ENCODE assay signal across 23 cellular contexts in the genomic region with DNA sequence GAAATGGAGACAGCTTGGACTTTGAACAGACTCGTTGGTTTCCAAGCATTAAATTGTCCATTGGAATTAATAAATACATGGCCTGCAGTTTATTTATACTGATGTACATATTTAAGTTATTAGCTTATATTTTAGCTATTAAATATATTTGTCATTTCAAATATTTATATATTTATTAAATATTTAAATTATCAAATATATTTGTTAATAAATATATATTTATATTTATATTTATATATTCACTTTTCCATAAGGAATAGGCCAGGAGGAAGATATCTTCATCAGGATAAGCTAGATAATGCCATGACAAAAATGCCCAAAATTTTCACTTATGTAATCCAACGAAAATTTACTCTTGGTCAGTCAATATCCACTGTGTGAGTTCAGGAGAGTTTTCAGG.
DNase-seq lines count a peak whose midpoint lies in the region; ATAC-seq, FAIRE-seq and TF ChIP-seq lines count a peak whose summit lies in the region.
"Had no signal": no experiment of that assay in that cellular context is flagged by ENCODE, and none has a peak within 500 bp of the region (broad histone marks: within the 10 kb centered on the region; RNA-seq: fewer than 3 reads in every experiment).

No MANE protein-coding gene starts in this region.

- CTCF ChIA-PET in Panc1 (lab: Charles Lee): no interaction called here
- CTCF ChIA-PET in WTC11 (lab: Charles Lee): no interaction called here

- H3F3A ChIP-seq in MM.1S (ENCODE audit: insufficient read depth, low read length): peaks cover 9% of the 10 kb centered on the region; the same call in 1 of the 2 replicates

- H3K9me2 ChIP-seq in MM.1S (replicated peaks; ENCODE audit: insufficient read depth, low read length): no peaks in the 10 kb centered on the region

- DNase-seq in Panc1 (ENCODE audit: low read depth, low spot score) (no peak), WTC11 (ENCODE audit: low spot score) (no peak), pancreas (no peak), SHP77 treated with DMSO at 0.1 percent for 48 hours (lab: John Stamatoyannopoulos, UW) (no peak), MM.1S (no peak), A172 (ENCODE audit: low spot score) (no peak)
- DNase-seq: ACHN; AML-193; BE2C; CD4-positive, alpha-beta T cell; CD8-positive, alpha-beta memory T cell; DMS 273 treated with DMSO at 0.1 percent for 48 hours; DMS79; EL; GF-D8; GOT3; H7; HCEC 1CT had no signal

- no peak overlapping the region for H3K27ac Mint-ChIP-seq in WTC11
- H3K27ac Mint-ChIP-seq: CD14-positive monocyte; CD4-positive, alpha-beta T cell; CD8-positive, alpha-beta memory T cell had no signal

- H3K9me3 Mint-ChIP-seq in WTC11: no peaks in the 10 kb centered on the region
- H3K9me3 Mint-ChIP-seq: CD4-positive, alpha-beta T cell had no signal

- 48 to 55% methylated on average over 2 of the region's 2 CpGs for WGBS in pancreas, 2 donors

- POLR2A ChIA-PET in Panc1 (lab: Charles Lee) (no interaction called here), WTC11 (lab: Charles Lee) (no interaction called here)

- H3K9me3 ChIP-seq in Panc1 (ENCODE audit: control insufficient read depth, insufficient read depth, low read depth, low read length): no peaks in the 10 kb centered on the region
- H3K9me3 ChIP-seq in pancreas: no peaks in the 10 kb centered on the region
- no peaks in the 10 kb centered on the region for H3K9me3 ChIP-seq in MM.1S (replicated peaks; ENCODE audit: insufficient read depth, low read length)
- H3K9me3 ChIP-seq: A549, BE2C had no signal

- H3K4me3 ChIP-seq in Panc1 (ENCODE audit: low read depth in 2 of 2, low read length in 2 of 2) (no peak overlapping the region), pancreas (no peak overlapping the region), MM.1S (ENCODE audit: low read length) (no peak overlapping the region)
- H3K4me3 ChIP-seq: A549; BLaER1 treated with 17β-estradiol and CSF1 and Interleukin-3, amounts not matched to agents 10 nM and 100 nM had no signal

- H3K4me1 Mint-ChIP-seq in WTC11: peaks cover 11% of the 10 kb centered on the region
- H3K4me1 Mint-ChIP-seq: CD8-positive, alpha-beta memory T cell had no signal

- H2AFZ ChIP-seq in MM.1S (ENCODE audit: low read length): no peak overlapping the region

- peak overlapping the region; percentile 30; the same call in 1 of the 2 replicates for H3K27ac ChIP-seq in Panc1 (ENCODE audit: low read length)
- H3K27ac ChIP-seq in pancreas: no peak overlapping the region
- H3K27ac ChIP-seq in MM.1S (ENCODE audit: low read length): no peak overlapping the region
- H3K27ac ChIP-seq: A549; BLaER1 treated with 17β-estradiol and CSF1 and Interleukin-3, amounts not matched to agents 10 nM and 100 nM had no signal

- no peak overlapping the region for H3K4me2 ChIP-seq in MM.1S (ENCODE audit: low read depth, low read length)
- H3K4me2 ChIP-seq: A549; BLaER1 treated with 17β-estradiol and CSF1 and Interleukin-3, amounts not matched to agents 10 nM and 100 nM had no signal

- H3K36me3 ChIP-seq in Panc1 (ENCODE audit: control insufficient read depth, insufficient read depth, low read length): no peaks in the 10 kb centered on the region
- no peaks in the 10 kb centered on the region for H3K36me3 ChIP-seq in pancreas
- no peaks in the 10 kb centered on the region for H3K36me3 ChIP-seq in MM.1S (replicated peaks; ENCODE audit: insufficient read depth, low read length)
- H3K36me3 ChIP-seq: BE2C; BLaER1 treated with 17β-estradiol and CSF1 and Interleukin-3, amounts not matched to agents 10 nM and 100 nM had no signal

- no peak overlapping the region for H3K4me3 Mint-ChIP-seq in WTC11
- H3K4me3 Mint-ChIP-seq: CD14-positive monocyte; CD4-positive, alpha-beta T cell; CD8-positive, alpha-beta memory T cell had no signal

- H3K4me1 ChIP-seq in Panc1 (ENCODE audit: control insufficient read depth, insufficient read depth, low read length) (no peaks in the 10 kb centered on the region), pancreas (no peaks in the 10 kb centered on the region), MM.1S (ENCODE audit: low read length) (0 out of 2 replicates have a peak, but pooled peaks cover 7% of the 10 kb centered on the region)
- H3K4me1 ChIP-seq: A549 had no signal

- intact Hi-C loops in Panc1 (cut with micrococcal nuclease; ENCODE audit: unreplicated experiment): no loop called here
- intact Hi-C loops in pancreas (cut with DNase I): no loop called here

- no peaks in the 10 kb centered on the region for H4K20me1 ChIP-seq in MM.1S (ENCODE audit: insufficient read depth, low read length)
- H4K20me1 ChIP-seq: BLaER1 treated with 17β-estradiol and CSF1 and Interleukin-3, amounts not matched to agents 10 nM and 100 nM had no signal

- no peaks in the 10 kb centered on the region for H3K36me3 Mint-ChIP-seq in WTC11
- H3K36me3 Mint-ChIP-seq: CD14-positive monocyte; CD8-positive, alpha-beta memory T cell had no signal

- BruUV-seq in Panc1 (replicated peaks; lab: Mats Ljungman, UMichigan): no TSS peak

- in situ Hi-C loops in Panc1 (cut with HindIII; ENCODE audit: low pct_unique_long_range_greater_than_20kb, low sequenced_read_pairs): no loop called here

- no peak for ATAC-seq in Panc1
- ATAC-seq in WTC11: no peak
- ATAC-seq in pancreas: no peak
- ATAC-seq: A549 had no signal

- TF ChIP-seq CTCF in Panc1 (IDR thresholded peaks at IDR 0.05) (no peak), WTC11 (IDR thresholded peaks at IDR 0.05) (no peak), pancreas (IDR thresholded peaks at IDR 0.05) (no peak), MM.1S (IDR thresholded peaks at IDR 0.05; ENCODE audit: low read length) (no peak)

- no peak overlapping the region for H3K9ac ChIP-seq in MM.1S (ENCODE audit: low read length)
- H3K9ac ChIP-seq: BLaER1 treated with 17β-estradiol and CSF1 and Interleukin-3, amounts not matched to agents 10 nM and 100 nM had no signal

- no peaks in the 10 kb centered on the region for H3K79me2 ChIP-seq in MM.1S (ENCODE audit: low read length)

- H3K27me3 ChIP-seq in Panc1 (ENCODE audit: control insufficient read depth, insufficient read depth, low read length) (no peaks in the 10 kb centered on the region), pancreas (no peaks in the 10 kb centered on the region), MM.1S (replicated peaks; ENCODE audit: insufficient read depth, low read length) (no peaks in the 10 kb centered on the region)
- H3K27me3 ChIP-seq: BE2C; BLaER1 treated with 17β-estradiol and CSF1 and Interleukin-3, amounts not matched to agents 10 nM and 100 nM had no signal

- peak; percentile 70 for FAIRE-seq in pancreas (lab: Jason Lieb, UNC)
- FAIRE-seq: A549, D721Med, GM12892 had no signal

- no peaks in the 10 kb centered on the region for H3K27me3 Mint-ChIP-seq in WTC11 (ENCODE audit: low read depth)
- H3K27me3 Mint-ChIP-seq: CD4-positive, alpha-beta T cell; CD8-positive, alpha-beta memory T cell had no signal

TF ChIP-seq in WTC11, 78 proteins besides CTCF, POLR2A, EP300 and RAD21:
- TF ChIP-seq PRRX2 (CRISPR knock-in tag; IDR thresholded peaks at IDR 0.05): no peak
- TF ChIP-seq HMGA2 (CRISPR knock-in tag; IDR thresholded peaks at IDR 0.05): peak; percentile 94
TF ChIP-seq in WTC11: peak in this region for 1.
